In the genomic region with DNA sequence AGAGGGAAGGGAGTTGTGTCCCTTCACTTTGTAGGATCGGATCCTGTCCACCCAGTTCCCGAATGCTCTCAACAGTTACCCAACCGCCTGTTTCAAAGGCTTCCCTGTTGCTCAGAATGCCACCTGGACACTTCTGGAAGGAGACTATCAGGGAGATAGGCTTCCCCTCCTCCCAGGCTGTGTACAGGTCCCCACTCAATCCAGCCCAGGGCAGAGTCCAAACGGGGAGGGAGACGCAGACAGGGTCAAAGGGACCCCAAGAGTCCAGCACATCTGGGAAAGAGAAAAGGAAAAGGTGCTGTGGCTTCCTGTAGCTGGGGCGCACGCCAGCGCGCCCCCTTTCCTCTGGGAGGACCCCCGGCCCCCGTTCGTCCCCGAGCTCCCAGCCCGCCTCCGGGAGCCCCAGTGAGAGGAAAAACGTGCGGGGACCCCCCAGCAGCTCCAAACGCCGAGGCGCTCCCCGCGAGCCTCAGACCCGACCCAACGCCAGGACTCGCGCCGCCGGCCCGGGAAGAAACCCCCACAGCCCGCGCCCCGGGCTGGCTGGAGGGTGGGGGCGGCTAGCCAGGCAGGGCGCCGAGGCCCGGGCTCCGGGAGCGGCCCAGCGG, we compare ENCODE assay signal across 8 cellular contexts. TPM values are rescaled to one million over a fixed set of nuclear protein-coding genes. Genes with fewer than 3 reads are reported as not detected.
A peak's percentile ranks its signal among the peaks of the same experiment; 100 is the strongest.
DNase-seq lines count a peak whose midpoint lies in the region; ATAC-seq, FAIRE-seq and TF ChIP-seq lines count a peak whose summit lies in the region.

No MANE protein-coding gene starts in this region.

- peak; percentile 61 for FAIRE-seq in endothelial cell of umbilical vein (lab: Jason Lieb, UNC)

- POLR2A ChIA-PET in endothelial cell of umbilical vein (lab: Charles Lee), result interaction anchor here (1.2 to 1.5 kb wide), 2 partner anchors 27 to 103 kb away, joined by 3 to 6 read pairs; partner anchors contain the start of genes MED22, RPL7A and SLC2A6

- no peak for TF ChIP-seq POLR2A in endothelial cell of umbilical vein (IDR thresholded peaks at IDR 0.05; ENCODE audit: low read depth, low read length)

- no peaks in the 10 kb centered on the region for H3K27me3 Mint-ChIP-seq in natural killer cell (ENCODE audit: low read depth in 2 of 2)

- H3K36me3 Mint-ChIP-seq in natural killer cell, result no peaks in the 10 kb centered on the region

- no peak for TF ChIP-seq CTCF in endothelial cell of umbilical vein (IDR thresholded peaks at IDR 0.05; ENCODE audit: extremely low read depth in 1 of 2, insufficient read depth in 1 of 2, low read depth in 1 of 2, low read length in 2 of 2)
- no peak for TF ChIP-seq CTCF in natural killer cell (IDR thresholded peaks at IDR 0.05)

- no peak overlapping the region for H2AFZ ChIP-seq in endothelial cell of umbilical vein (ENCODE audit: low read depth, low read length)

- TSS peak; percentile 39 for BruUV-seq in endothelial cell of umbilical vein (replicated peaks; lab: Mats Ljungman, UMichigan)

- peak overlapping the region; percentile 66 to 99 (median 86) for H3K4me2 ChIP-seq in BLaER1 treated with 17β-estradiol and CSF1 and Interleukin-3, amounts not matched to agents 10 nM and 100 nM
- H3K4me2 ChIP-seq in endothelial cell of umbilical vein (ENCODE audit: insufficient read depth, low read length), result peak overlapping the region; percentile 90

- peaks cover 26 to 40% (median 38%) of the 10 kb centered on the region in 11 experiments for H3K36me3 ChIP-seq in BLaER1 treated with 17β-estradiol and CSF1 and Interleukin-3, amounts not matched to agents 10 nM and 100 nM
- H3K36me3 ChIP-seq in endothelial cell of umbilical vein (ENCODE audit: control insufficient read depth in 2 of 2, extremely low read depth in 1 of 2, insufficient read depth in 2 of 2, low read length in 2 of 2), result peaks cover 5 to 17% of the 10 kb centered on the region in 2 experiments

- H3K4me3 Mint-ChIP-seq in natural killer cell, result peak overlapping the region; percentile 96

- H3K27me3 ChIP-seq in BLaER1 treated with 17β-estradiol and CSF1 and Interleukin-3, amounts not matched to agents 10 nM and 100 nM, result no peaks in the 10 kb centered on the region
- no peaks in the 10 kb centered on the region for H3K27me3 ChIP-seq in endothelial cell of umbilical vein (ENCODE audit: control insufficient read depth in 2 of 2, insufficient read depth in 2 of 2, low read length in 2 of 2)

- dilution Hi-C loops in endothelial cell of umbilical vein (cut with MboI; ENCODE audit: extremely low pct_ligation_motif_present, low sequenced_read_pairs), result no loop called here

- peak overlapping the region; percentile 93 to 99 (median 97) for H3K27ac ChIP-seq in BLaER1 treated with 17β-estradiol and CSF1 and Interleukin-3, amounts not matched to agents 10 nM and 100 nM
- peak overlapping the region; percentile 85 for H3K27ac ChIP-seq in endothelial cell of umbilical vein (ENCODE audit: insufficient read depth, low read depth, low read length)

- no peaks in the 10 kb centered on the region for H3K9me3 Mint-ChIP-seq in natural killer cell

- H3K4me3 ChIP-seq in BLaER1 treated with 17β-estradiol and CSF1 and Interleukin-3, amounts not matched to agents 10 nM and 100 nM, result peak overlapping the region; percentile 91 to 99 (median 96)
- H3K4me3 ChIP-seq in endothelial cell of umbilical vein (replicated peaks in 1 of 3; ENCODE audit: insufficient read depth in 1 of 3, low read depth in 1 of 3, low read length in 3 of 3), result peak overlapping the region; percentile 40 to 99 (median 99)

- CTCF ChIA-PET in endothelial cell of umbilical vein (lab: Charles Lee), result interaction anchor here (1.0 to 1.9 kb wide), 5 partner anchors 9 to 111 kb away, joined by 3 to 5 read pairs (median 3); no protein-coding TSS in a partner anchor

- peaks cover 0 to 14% (median 9%) of the 10 kb centered on the region in 11 experiments; a peak in 15 of 22 replicates for H3K9me3 ChIP-seq in BLaER1 treated with 17β-estradiol and CSF1 and Interleukin-3, amounts not matched to agents 10 nM and 100 nM (replicated peaks in 1 of 11)
- no peaks in the 10 kb centered on the region for H3K9me3 ChIP-seq in endothelial cell of umbilical vein (replicated peaks; ENCODE audit: control insufficient read depth, insufficient read depth, low read length)

- H3K9me1 ChIP-seq in endothelial cell of umbilical vein (replicated peaks; ENCODE audit: control insufficient read depth, extremely low read depth, insufficient read depth, low read length), result no peaks in the 10 kb centered on the region

- DNase-seq in endothelial cell of umbilical vein (ENCODE audit: low read depth, low spot score), result peak; percentile 58
- no peak for DNase-seq in natural killer cell
- DNase-seq in 8988T, result no peak
- DNase-seq in activated CD4-positive, alpha-beta T cell treated with anti-CD3 and anti-CD28 coated beads for 48 hours, result no peak

- H3K9ac ChIP-seq in BLaER1 treated with 17β-estradiol and CSF1 and Interleukin-3, amounts not matched to agents 10 nM and 100 nM, result peak overlapping the region; percentile 96 to 100 (median 98)
- peak overlapping the region; percentile 97 for H3K9ac ChIP-seq in endothelial cell of umbilical vein (replicated peaks; ENCODE audit: extremely low read depth, insufficient read depth, low read length)

- peaks cover 37 to 55% (median 51%) of the 10 kb centered on the region in 10 experiments for H3K4me1 ChIP-seq in BLaER1 treated with 17β-estradiol and CSF1 and Interleukin-3, amounts not matched to agents 10 nM and 100 nM
- H3K4me1 ChIP-seq in endothelial cell of umbilical vein (ENCODE audit: control insufficient read depth, extremely low read depth, insufficient read depth, low read length), result peaks cover 10% of the 10 kb centered on the region

- H3K4me1 Mint-ChIP-seq in natural killer cell, result peaks cover 35 to 42% of the 10 kb centered on the region in 2 donors

- peaks cover 56% of the 10 kb centered on the region for H3K79me2 ChIP-seq in endothelial cell of umbilical vein (ENCODE audit: control insufficient read depth, insufficient read depth, low read length)

- peak overlapping the region; percentile 95 to 96 for H3K27ac Mint-ChIP-seq in natural killer cell

- ATAC-seq in GM18858 (IDR thresholded peaks at IDR 0.05; ENCODE audit: unreplicated experiment), result peak; percentile 9
- ATAC-seq in HG03196 (IDR thresholded peaks at IDR 0.05; ENCODE audit: unreplicated experiment), result peak; percentile 14
- peak; percentile 32 for ATAC-seq in SK-N-SH treated with all-trans-retinoic acid at 6 μM for 48 hours
- ATAC-seq in natural killer cell, result peak in 1 of 3 donors; percentile 2

- peaks cover 42 to 56% (median 53%) of the 10 kb centered on the region in 11 experiments for H4K20me1 ChIP-seq in BLaER1 treated with 17β-estradiol and CSF1 and Interleukin-3, amounts not matched to agents 10 nM and 100 nM
- H4K20me1 ChIP-seq in endothelial cell of umbilical vein (replicated peaks; ENCODE audit: control insufficient read depth, extremely low read depth, insufficient read depth, low read length), result peaks cover 2% of the 10 kb centered on the region

- intact Hi-C loops in endothelial cell of umbilical vein (cut with micrococcal nuclease), result loop anchor here (1.0 kb wide), 1 partner anchor 19 kb away; the partner anchor contains the start of genes SURF1 and SURF2
- intact Hi-C loops in natural killer cell (cut with micrococcal nuclease), result loop anchor here (10.0 kb wide), 1 partner anchor 190 kb away; no protein-coding TSS in a partner anchor

RNA-seq across cellular contexts. Expression of gene SURF4, which starts 0.6 kb away (rescaled TPM):
- total RNA-seq in endothelial cell of umbilical vein (216 and 230 TPM in 2 replicates), natural killer cell (100 to 1,000 TPM; 111 to 135 (median 114) TPM)
- 358 and 360 TPM in 2 replicates for polyA plus RNA-seq in endothelial cell of umbilical vein
- 247 and 250 TPM in 2 replicates for polyA plus RNA-seq in endothelial cell of umbilical vein (2011; cell fraction: cytosol; rRNA removed)
- polyA plus RNA-seq in endothelial cell of umbilical vein (2011; cell fraction: nucleus; rRNA removed), result 164 and 168 TPM in 2 replicates
- 235 and 251 TPM in 2 replicates for polyA plus RNA-seq in endothelial cell of umbilical vein (2012)
- polyA minus RNA-seq in endothelial cell of umbilical vein, result 415 and 432 TPM in 2 replicates
- 157 TPM for polyA minus RNA-seq in endothelial cell of umbilical vein (2011; cell fraction: cytosol; rRNA and poly(A)+ RNA removed)
- 82.9 and 97.5 TPM in 2 replicates for polyA minus RNA-seq in endothelial cell of umbilical vein (2011; cell fraction: nucleus; rRNA and poly(A)+ RNA removed)

RNA-seq across cellular contexts. Expression of gene STKLD1, which starts 0.9 kb away (rescaled TPM):
- total RNA-seq in endothelial cell of umbilical vein (0.77 and 0.85 TPM in 2 replicates), natural killer cell (1 to 10 TPM in 2 of 3 donors, under 1 TPM in 1; 0.53 to 2.9 (median 1.1) TPM)
- polyA plus RNA-seq in endothelial cell of umbilical vein, result 0.29 and 0.67 TPM in 2 replicates
- polyA plus RNA-seq in endothelial cell of umbilical vein (2011; cell fraction: cytosol; rRNA removed), result 0.34 and 0.39 TPM in 2 replicates
- 0.96 and 1.7 TPM in 2 replicates for polyA plus RNA-seq in endothelial cell of umbilical vein (2011; cell fraction: nucleus; rRNA removed)
- 0.95 and 1.1 TPM in 2 replicates for polyA plus RNA-seq in endothelial cell of umbilical vein (2012)
- 1.5 TPM in 1 of 2 replicates, not detected in the other for polyA minus RNA-seq in endothelial cell of umbilical vein
- not detected for polyA minus RNA-seq in endothelial cell of umbilical vein (2011; cell fraction: cytosol; rRNA and poly(A)+ RNA removed)
- polyA minus RNA-seq in endothelial cell of umbilical vein (2011; cell fraction: nucleus; rRNA and poly(A)+ RNA removed), result not detected in 2 replicates

RNA-seq across cellular contexts. Expression of gene SURF2, which starts 18.9 kb away (rescaled TPM):
- 9.3 and 10.6 TPM in 2 replicates for total RNA-seq in endothelial cell of umbilical vein
- polyA plus RNA-seq in endothelial cell of umbilical vein, result 14.2 and 16.9 TPM in 2 replicates
- polyA plus RNA-seq in endothelial cell of umbilical vein (2011; cell fraction: cytosol; rRNA removed), result 17.7 and 19.1 TPM in 2 replicates
- polyA plus RNA-seq in endothelial cell of umbilical vein (2011; cell fraction: nucleus; rRNA removed), result 6.0 and 7.1 TPM in 2 replicates
- 10.0 and 18.7 TPM in 2 replicates for polyA plus RNA-seq in endothelial cell of umbilical vein (2012)
- polyA minus RNA-seq in endothelial cell of umbilical vein, result 2.5 and 4.3 TPM in 2 replicates
- polyA minus RNA-seq in endothelial cell of umbilical vein (2011; cell fraction: cytosol; rRNA and poly(A)+ RNA removed), result 44.1 TPM
- 2.5 and 3.2 TPM in 2 replicates for polyA minus RNA-seq in endothelial cell of umbilical vein (2011; cell fraction: nucleus; rRNA and poly(A)+ RNA removed)
- total RNA-seq in natural killer cell, result 10 to 100 TPM; 14.3 to 14.9 (median 14.7) TPM

RNA-seq across cellular contexts. Expression of gene SURF1, which starts 18.9 kb away (rescaled TPM):
- total RNA-seq in endothelial cell of umbilical vein (12.0 and 22.8 TPM in 2 replicates), natural killer cell (10 to 100 TPM; 35.6 to 44.4 (median 37.2) TPM)
- 26.6 and 27.1 TPM in 2 replicates for polyA plus RNA-seq in endothelial cell of umbilical vein
- 31.7 and 33.2 TPM in 2 replicates for polyA plus RNA-seq in endothelial cell of umbilical vein (2011; cell fraction: cytosol; rRNA removed)
- polyA plus RNA-seq in endothelial cell of umbilical vein (2011; cell fraction: nucleus; rRNA removed), result 28.7 and 35.7 TPM in 2 replicates
- 21.8 and 26.2 TPM in 2 replicates for polyA plus RNA-seq in endothelial cell of umbilical vein (2012)
- polyA minus RNA-seq in endothelial cell of umbilical vein, result 9.0 and 15.0 TPM in 2 replicates
- 17.5 TPM for polyA minus RNA-seq in endothelial cell of umbilical vein (2011; cell fraction: cytosol; rRNA and poly(A)+ RNA removed)
- polyA minus RNA-seq in endothelial cell of umbilical vein (2011; cell fraction: nucleus; rRNA and poly(A)+ RNA removed), result 2.4 and 4.2 TPM in 2 replicates

RNA-seq across cellular contexts. Expression of gene RPL7A, which starts 27.2 kb away (rescaled TPM):
- total RNA-seq in endothelial cell of umbilical vein, result 2,043 and 2,112 TPM in 2 replicates
- polyA plus RNA-seq in endothelial cell of umbilical vein, result 2,090 and 2,329 TPM in 2 replicates
- 4,289 and 4,302 TPM in 2 replicates for polyA plus RNA-seq in endothelial cell of umbilical vein (2011; cell fraction: cytosol; rRNA removed)
- 1,496 and 1,897 TPM in 2 replicates for polyA plus RNA-seq in endothelial cell of umbilical vein (2011; cell fraction: nucleus; rRNA removed)
- 2,563 and 3,428 TPM in 2 replicates for polyA plus RNA-seq in endothelial cell of umbilical vein (2012)
- polyA minus RNA-seq in endothelial cell of umbilical vein, result 1,837 and 1,880 TPM in 2 replicates
- polyA minus RNA-seq in endothelial cell of umbilical vein (2011; cell fraction: cytosol; rRNA and poly(A)+ RNA removed), result 1,856 TPM
- 248 and 295 TPM in 2 replicates for polyA minus RNA-seq in endothelial cell of umbilical vein (2011; cell fraction: nucleus; rRNA and poly(A)+ RNA removed)
- 1,000 to 10,000 TPM; 1,409 to 1,616 (median 1,600) TPM for total RNA-seq in natural killer cell
